In genomic region chr10:103360791-103361190, GRCh38 we compare ENCODE assay signal across 7 cellular contexts. TPM values are rescaled to one million over a fixed set of nuclear protein-coding genes. Genes with fewer than 3 reads are reported as not detected.
DNase-seq lines count a peak whose midpoint lies in the region; FAIRE-seq and TF ChIP-seq lines count a peak whose summit lies in the region.
"Not testable (repeated sequence)": the region's sequence is repeated elsewhere in the genome, so short reads cannot be mapped to it uniquely, and the experiment has no call there.

No MANE protein-coding gene starts in this region.

- H3K27me3 ChIP-seq in bronchial epithelial cell (ENCODE audit: control insufficient read depth, insufficient read depth, low read length); keratinocyte (ENCODE audit: control insufficient read depth, extremely low read depth, insufficient read depth, low read length): not testable (repeated sequence)

- not testable (repeated sequence) for H3K79me2 ChIP-seq in keratinocyte (ENCODE audit: control insufficient read depth, insufficient read depth, low read length)

- DNase-seq in EL, result peak; percentile 31
- peak; percentile 90 for DNase-seq in HT1080 (ENCODE audit: low read depth)
- DNase-seq in RKO (ENCODE audit: low spot score), result peak; percentile 96
- DNase-seq in activated CD4-positive, alpha-beta T cell treated with anti-CD3 and anti-CD28 coated beads for 48 hours, result peak; percentile 40
- peak; percentile 64 for DNase-seq in bronchial epithelial cell (ENCODE audit: low read depth)
- peak; percentile 40 for DNase-seq in keratinocyte (ENCODE audit: low read depth, low spot score)
- DNase-seq in stimulated activated naive CD4-positive, alpha-beta T cell treated with Interleukin-2 at 50 U/mL for 16 hours (lab: John Stamatoyannopoulos, UW), result peak; percentile 7

- not testable (repeated sequence) for H2AFZ ChIP-seq in keratinocyte (ENCODE audit: control insufficient read depth, low read length)

- H3K9me3 ChIP-seq in keratinocyte (ENCODE audit: control insufficient read depth, low read depth, low read length), result not testable (repeated sequence)

- H4K20me1 ChIP-seq in keratinocyte (ENCODE audit: control insufficient read depth, extremely low read depth, insufficient read depth, low read length), result not testable (repeated sequence)

- not testable (repeated sequence) for H3K4me2 ChIP-seq in keratinocyte (ENCODE audit: control insufficient read depth, extremely low read depth, insufficient read depth, low read depth, low read length)

- TF ChIP-seq CTCF in bronchial epithelial cell (IDR thresholded peaks at IDR 0.05; ENCODE audit: insufficient read depth, low read length, severe bottlenecking); keratinocyte (optimal IDR thresholded peaks at IDR 0.05 in 1 of 3, IDR thresholded peaks at IDR 0.05 in 1 of 3, conservative IDR thresholded peaks at IDR 0.05 in 1 of 3; ENCODE audit: extremely low read depth in 1 of 3, insufficient read depth in 2 of 3, low read length in 3 of 3): not testable (repeated sequence)

- dilution Hi-C loops in keratinocyte (cut with MboI; ENCODE audit: extremely low pct_ligation_motif_present, low sequenced_read_pairs), result not testable (repeated sequence)

- not testable (repeated sequence) for H3K9me1 ChIP-seq in keratinocyte (ENCODE audit: control insufficient read depth, extremely low read depth, insufficient read depth, low read length)

- H3K4me1 ChIP-seq in keratinocyte (ENCODE audit: control insufficient read depth, extremely low read depth, insufficient read depth, low read length), result not testable (repeated sequence)

- H3K36me3 ChIP-seq in bronchial epithelial cell (ENCODE audit: control insufficient read depth, insufficient read depth, low read length); keratinocyte (ENCODE audit: control insufficient read depth in 2 of 2, extremely low read depth in 1 of 2, insufficient read depth in 2 of 2, low read length in 2 of 2): not testable (repeated sequence)

- H3K9ac ChIP-seq in keratinocyte (ENCODE audit: control insufficient read depth, extremely low read depth, insufficient read depth, low read length), result not testable (repeated sequence)

- H3K4me3 ChIP-seq in bronchial epithelial cell (ENCODE audit: low read depth, low read length); keratinocyte (ENCODE audit: control insufficient read depth in 2 of 3, extremely low read depth in 1 of 3, insufficient read depth in 2 of 3, low read depth in 1 of 3, low read length in 3 of 3): not testable (repeated sequence)

- not testable (repeated sequence) for H3K27ac ChIP-seq in keratinocyte (ENCODE audit: control insufficient read depth, insufficient read depth, low read length)

- FAIRE-seq in bronchial epithelial cell (lab: Jason Lieb, UNC); keratinocyte (lab: Jason Lieb, UNC): not testable (repeated sequence)

RNA-seq across cellular contexts. Expression of gene TAF5, which starts 7.0 kb away (rescaled TPM):
- 13.5 and 15.7 TPM in 2 replicates for total RNA-seq in HT1080 (2014; rRNA removed; shearing (Covaris generic))
- 7.6 and 7.7 TPM in 2 replicates for polyA plus RNA-seq in HT1080 (2015; cell fraction: cytosol; rRNA removed)
- polyA plus RNA-seq in HT1080 (2015; cell fraction: nucleus; rRNA removed), result 8.8 and 9.4 TPM in 2 replicates
- 3.3 and 3.7 TPM in 2 replicates for total RNA-seq in bronchial epithelial cell
- polyA plus RNA-seq in keratinocyte, result 2.4 to 4.4 TPM (median 2.8 TPM) in 3 replicates
- polyA plus RNA-seq in keratinocyte (2011; ENCODE audit: low read depth), result 2.2 TPM
- polyA plus RNA-seq in keratinocyte (2011; cell fraction: cytosol; rRNA removed), result 1.7 and 2.7 TPM in 2 replicates
- 2.4 and 3.1 TPM in 2 replicates for polyA plus RNA-seq in keratinocyte (2011; cell fraction: nucleus; rRNA removed)
- 3.0 and 3.6 TPM in 2 replicates for polyA plus RNA-seq in keratinocyte (2012; ENCODE audit: low replicate concordance)
- polyA minus RNA-seq in keratinocyte, result 0.79 to 5.9 TPM (median 2.0 TPM) in 3 replicates
- 2.7 TPM for polyA minus RNA-seq in keratinocyte (2011; cell fraction: cytosol; rRNA and poly(A)+ RNA removed)
- polyA minus RNA-seq in keratinocyte (2011; cell fraction: nucleus; rRNA and poly(A)+ RNA removed), result 2.2 TPM in 2 replicates

RNA-seq across cellular contexts. Expression of gene PCGF6, which starts 9.9 kb away (rescaled TPM):
- 16.6 and 17.5 TPM in 2 replicates for total RNA-seq in HT1080 (2014; rRNA removed; shearing (Covaris generic))
- 15.6 and 17.4 TPM in 2 replicates for polyA plus RNA-seq in HT1080 (2015; cell fraction: cytosol; rRNA removed)
- polyA plus RNA-seq in HT1080 (2015; cell fraction: nucleus; rRNA removed), result 8.7 and 11.9 TPM in 2 replicates
- 11.1 and 12.9 TPM in 2 replicates for total RNA-seq in bronchial epithelial cell
- 4.6 to 11.1 TPM (median 7.5 TPM) in 3 replicates for polyA plus RNA-seq in keratinocyte
- 3.3 TPM for polyA plus RNA-seq in keratinocyte (2011; ENCODE audit: low read depth)
- polyA plus RNA-seq in keratinocyte (2011; cell fraction: cytosol; rRNA removed), result 5.0 and 7.8 TPM in 2 replicates
- polyA plus RNA-seq in keratinocyte (2011; cell fraction: nucleus; rRNA removed), result 3.8 and 5.2 TPM in 2 replicates
- polyA plus RNA-seq in keratinocyte (2012; ENCODE audit: low replicate concordance), result 4.4 and 8.3 TPM in 2 replicates
- polyA minus RNA-seq in keratinocyte, result 1.7 to 5.9 TPM (median 1.9 TPM) in 3 replicates
- polyA minus RNA-seq in keratinocyte (2011; cell fraction: cytosol; rRNA and poly(A)+ RNA removed), result 4.6 TPM
- polyA minus RNA-seq in keratinocyte (2011; cell fraction: nucleus; rRNA and poly(A)+ RNA removed), result 1.8 and 3.9 TPM in 2 replicates

RNA-seq across cellular contexts. Expression of gene ATP5MK, which starts 35.5 kb away (rescaled TPM):
- 285 and 369 TPM in 2 replicates for total RNA-seq in HT1080 (2014; rRNA removed; shearing (Covaris generic))
- polyA plus RNA-seq in HT1080 (2015; cell fraction: cytosol; rRNA removed), result 577 and 739 TPM in 2 replicates
- 165 and 221 TPM in 2 replicates for polyA plus RNA-seq in HT1080 (2015; cell fraction: nucleus; rRNA removed)
- 131 and 153 TPM in 2 replicates for total RNA-seq in bronchial epithelial cell
- 364 to 745 TPM (median 575 TPM) in 3 replicates for polyA plus RNA-seq in keratinocyte
- 149 TPM for polyA plus RNA-seq in keratinocyte (2011; ENCODE audit: low read depth)
- 304 and 489 TPM in 2 replicates for polyA plus RNA-seq in keratinocyte (2011; cell fraction: cytosol; rRNA removed)
- polyA plus RNA-seq in keratinocyte (2011; cell fraction: nucleus; rRNA removed), result 81.7 and 224 TPM in 2 replicates
- 520 and 739 TPM in 2 replicates for polyA plus RNA-seq in keratinocyte (2012; ENCODE audit: low replicate concordance)
- polyA minus RNA-seq in keratinocyte, result 14.4 to 70.4 TPM (median 48.0 TPM) in 3 replicates
- 64.1 TPM for polyA minus RNA-seq in keratinocyte (2011; cell fraction: cytosol; rRNA and poly(A)+ RNA removed)
- polyA minus RNA-seq in keratinocyte (2011; cell fraction: nucleus; rRNA and poly(A)+ RNA removed), result 8.3 and 13.5 TPM in 2 replicates

RNA-seq across cellular contexts. Expression of gene PDCD11, which starts 35.6 kb away (rescaled TPM):
- total RNA-seq in HT1080 (2014; rRNA removed; shearing (Covaris generic)), result 86.0 and 89.4 TPM in 2 replicates
- polyA plus RNA-seq in HT1080 (2015; cell fraction: cytosol; rRNA removed), result 17.8 and 20.2 TPM in 2 replicates
- polyA plus RNA-seq in HT1080 (2015; cell fraction: nucleus; rRNA removed), result 146 and 147 TPM in 2 replicates
- total RNA-seq in bronchial epithelial cell, result 38.7 and 44.5 TPM in 2 replicates
- 28.6 to 39.4 TPM (median 32.1 TPM) in 3 replicates for polyA plus RNA-seq in keratinocyte
- polyA plus RNA-seq in keratinocyte (2011; ENCODE audit: low read depth), result 42.0 TPM
- 19.1 and 19.8 TPM in 2 replicates for polyA plus RNA-seq in keratinocyte (2011; cell fraction: cytosol; rRNA removed)
- 124 TPM in 2 replicates for polyA plus RNA-seq in keratinocyte (2011; cell fraction: nucleus; rRNA removed)
- polyA plus RNA-seq in keratinocyte (2012; ENCODE audit: low replicate concordance), result 31.7 and 40.9 TPM in 2 replicates
- 69.3 to 117 TPM (median 75.1 TPM) in 3 replicates for polyA minus RNA-seq in keratinocyte
- polyA minus RNA-seq in keratinocyte (2011; cell fraction: cytosol; rRNA and poly(A)+ RNA removed), result 28.4 TPM
- polyA minus RNA-seq in keratinocyte (2011; cell fraction: nucleus; rRNA and poly(A)+ RNA removed), result 86.0 and 140 TPM in 2 replicates

Comparison
In these comparisons a context has a peak if more than half of its experiments do, and no peak if none do; other contexts are left out.
1. DNase-seq: peak in every context shown above with its lines; median percentile 96 in RKO; 90 in HT1080; 64 in bronchial epithelial cell; 40 in activated CD4-positive, alpha-beta T cell treated with anti-CD3 and anti-CD28 coated beads for 48 hours; 40 in keratinocyte; 31 in EL; 7 in stimulated activated naive CD4-positive, alpha-beta T cell treated with Interleukin-2 at 50 U/mL for 16 hours.